In the genomic region with DNA sequence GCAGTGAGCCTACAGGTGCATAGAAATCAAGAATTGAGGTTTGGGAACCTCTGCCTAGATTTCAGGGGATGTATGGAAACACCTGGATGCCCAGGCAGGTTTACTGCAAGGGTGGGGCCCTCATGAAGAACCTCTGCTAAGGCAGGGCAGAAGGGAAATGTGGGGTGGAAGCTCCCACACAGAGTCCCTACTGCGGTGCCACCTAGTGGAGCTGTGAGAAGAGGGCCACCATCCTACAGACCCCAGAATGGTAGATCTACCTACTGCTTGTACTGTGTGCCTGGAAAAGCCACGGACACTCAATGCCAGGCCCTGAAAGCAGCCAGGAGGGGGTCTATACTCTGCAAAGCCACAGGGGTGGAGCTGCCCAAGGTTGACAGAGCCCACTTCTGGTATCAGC, we compare ENCODE assay signal across 26 cellular contexts.
A peak's percentile ranks its signal among the peaks of the same experiment; 100 is the strongest.
DNase-seq lines count a peak whose midpoint lies in the region; ATAC-seq and TF ChIP-seq lines count a peak whose summit lies in the region.
"Had no signal": no experiment of that assay in that cellular context is flagged by ENCODE, and none has a peak within 500 bp of the region (broad histone marks: within the 10 kb centered on the region; RNA-seq: fewer than 3 reads in every experiment).

No MANE protein-coding gene starts in this region.

- H3K27ac ChIP-seq in Karpas-422 (ENCODE audit: low read length), result no peak overlapping the region
- H3K27ac ChIP-seq in Peyer's patch, result no peak overlapping the region
- H3K27ac ChIP-seq: cardiac muscle cell, colonic mucosa, epithelial cell of prostate, left ventricle myocardium inferior, thoracic aorta had no signal

- TF ChIP-seq POLR2A in Peyer's patch (IDR thresholded peaks at IDR 0.05), result no peak

- H3K27me3 ChIP-seq in Karpas-422 (ENCODE audit: low read length), result no peaks in the 10 kb centered on the region
- no peaks in the 10 kb centered on the region for H3K27me3 ChIP-seq in Peyer's patch
- H3K27me3 ChIP-seq: cardiac muscle cell, colonic mucosa had no signal

- H3K36me3 ChIP-seq in Karpas-422 (ENCODE audit: insufficient read depth, low read length), result no peaks in the 10 kb centered on the region
- H3K36me3 ChIP-seq in Peyer's patch, result no peaks in the 10 kb centered on the region
- H3K36me3 ChIP-seq: cardiac muscle cell, colonic mucosa, left ventricle myocardium inferior, thoracic aorta had no signal

- H4K20me1 ChIP-seq in Karpas-422 (ENCODE audit: insufficient read depth, low read depth, low read length), result no peaks in the 10 kb centered on the region

- no peak overlapping the region for H3K9ac ChIP-seq in Karpas-422 (ENCODE audit: low read length)

- H3K79me2 ChIP-seq in Karpas-422 (ENCODE audit: low read length), result no peaks in the 10 kb centered on the region

- ATAC-seq in HG03139 (IDR thresholded peaks at IDR 0.05; ENCODE audit: unreplicated experiment), result no peak
- ATAC-seq: activated CD4-positive, CD25-positive, alpha-beta regulatory T cell treated with anti-CD3 and anti-CD28 coated beads, Interleukin-2, amount 50 U/mL, for 24 hours; activated T-helper 17 cell treated with anti-CD3 and anti-CD28 coated beads, Interleukin-2, amount 50 U/mL, for 72 hours; right cardiac atrium; stimulated activated naive CD8-positive, alpha-beta T cell treated with anti-CD3 and anti-CD28 coated beads, Interleukin-15, amount 100 ng/mL, for 72 hours; T-helper 17 cell had no signal

- H3K4me2 ChIP-seq in Karpas-422 (ENCODE audit: low read depth, low read length, poor library complexity, severe bottlenecking), result no peak overlapping the region

- TF ChIP-seq CTCF in Peyer's patch (IDR thresholded peaks at IDR 0.05), result no peak

- no peak overlapping the region for H2AFZ ChIP-seq in Karpas-422 (ENCODE audit: low read length)

- H3K4me1 ChIP-seq in Karpas-422 (ENCODE audit: low read length) (no peaks in the 10 kb centered on the region), Peyer's patch (no peaks in the 10 kb centered on the region)
- H3K4me1 ChIP-seq: colonic mucosa, left ventricle myocardium inferior had no signal

- no peak overlapping the region for H3K4me3 ChIP-seq in Karpas-422 (ENCODE audit: low read length)
- no peak overlapping the region for H3K4me3 ChIP-seq in Peyer's patch
- H3K4me3 ChIP-seq: cardiac muscle cell, colonic mucosa, left ventricle myocardium inferior, thoracic aorta had no signal

- DNase-seq in NCI-H82 (lab: John Stamatoyannopoulos, UW), result peak; percentile 13
- no peak for DNase-seq in NCI-H82 treated with DMSO at 0.1 percent for 48 hours (lab: John Stamatoyannopoulos, UW; ENCODE audit: unreplicated experiment)
- peak; percentile 6 for DNase-seq in ELF-1 (ENCODE audit: low read depth, low spot score)
- DNase-seq in Karpas-422, result peak; percentile 58
- DNase-seq in iPS DF 19.7 (ENCODE audit: low read depth, low spot score), result peak; percentile 3
- no peak for DNase-seq in Peyer's patch
- DNase-seq in central memory CD4-positive, alpha-beta T cell, result no peak
- DNase-seq: colonic mucosa; effector CD8-positive, alpha-beta T cell; hypothalamus; left ventricle myocardium inferior; mesenchymal stem cell; NCI-H1105; NCI-H1930; posterior cingulate gyrus; right cardiac atrium; SHP77; stimulated activated CD8-positive, alpha-beta memory T cell treated with anti-CD3 and anti-CD28 coated beads, Interleukin-4, amount 100 ng/mL, for 48 hours; stimulated activated naive CD8-positive, alpha-beta T cell treated with anti-CD3 and anti-CD28 coated beads, Interleukin-15, amount 100 ng/mL, for 72 hours; T-helper 17 cell had no signal

- no peaks in the 10 kb centered on the region for H3K9me2 ChIP-seq in Karpas-422 (replicated peaks; ENCODE audit: insufficient read depth, low read length)

- no peaks in the 10 kb centered on the region for H3K9me3 ChIP-seq in Karpas-422 (ENCODE audit: low read length)
- peaks cover 0 to 17% (median 3%) of the 10 kb centered on the region in 4 donors for H3K9me3 ChIP-seq in Peyer's patch
- H3K9me3 ChIP-seq: colonic mucosa had no signal

Comparison
In these comparisons a context has a peak if more than half of its experiments do, and no peak if none do; other contexts are left out.
1. DNase-seq: peak in NCI-H82 (single experiment), ELF-1 (single experiment), Karpas-422 (single experiment) and iPS DF 19.7 (single experiment); none in NCI-H82 treated with DMSO at 0.1 percent for 48 hours (single experiment), Peyer's patch (0 of 3) and central memory CD4-positive, alpha-beta T cell (single experiment).